Comparison of ENCODE assay signal across 20 cellular contexts in genomic region chr7:36149694-36150452, GRCh38.
"Had no signal": no experiment of that assay in that cellular context is flagged by ENCODE, and none has a peak within 500 bp of the region (broad histone marks: within the 10 kb centered on the region; RNA-seq: fewer than 3 reads in every experiment).

No MANE protein-coding gene starts in this region.

- H3K9me3 ChIP-seq: ovary, vagina had no signal

- DNase-seq: effector memory CD4-positive, alpha-beta T cell; esophagus squamous epithelium; foreskin melanocyte; heart left ventricle; hypothalamus; islet precursor cell; left lung; mesenchymal stem cell; naive B cell; ovary; small intestine; stimulated activated CD4-positive, alpha-beta T cell treated with anti-CD3 and anti-CD28 coated beads, Interleukin-12 subunit alpha, Interleukin-12 subunit beta, amount 100 ng/mL, for 4 hours; stimulated activated naive CD8-positive, alpha-beta T cell treated with anti-CD3 and anti-CD28 coated beads, Interleukin-15, Interleukin-2, amounts not matched to agents 100 U/mL and 50 U/mL, for 24 hours; tibial artery; upper lobe of left lung had no signal

- H3K4me3 ChIP-seq: esophagus squamous epithelium, heart left ventricle, left lung, lung, ovary, right atrium auricular region, tibial artery, upper lobe of left lung, vagina had no signal

- H3K27ac ChIP-seq: epithelial cell of prostate, esophagus squamous epithelium, heart left ventricle, left lung, ovary, right atrium auricular region, tibial artery, upper lobe of left lung, vagina had no signal

- ATAC-seq: heart left ventricle; left lung; stimulated activated naive CD8-positive, alpha-beta T cell treated with anti-CD3 and anti-CD28 coated beads, Interleukin-15, Interleukin-2, amounts not matched to agents 100 U/mL and 50 U/mL, for 24 hours had no signal

- H3K27me3 Mint-ChIP-seq: central memory CD8-positive, alpha-beta T cell had no signal

- H3K36me3 Mint-ChIP-seq: naive B cell had no signal

- H3K9me3 Mint-ChIP-seq: central memory CD8-positive, alpha-beta T cell; naive B cell had no signal

- H3K27me3 ChIP-seq: esophagus squamous epithelium, heart left ventricle, left lung, ovary, right atrium auricular region, tibial artery, upper lobe of left lung, vagina had no signal

- H3K4me3 Mint-ChIP-seq: central memory CD8-positive, alpha-beta T cell had no signal

- H3K36me3 ChIP-seq: esophagus squamous epithelium, heart left ventricle, left lung, ovary, right atrium auricular region, tibial artery, upper lobe of left lung, vagina had no signal

- FAIRE-seq: small intestine had no signal
